ENCODE assay signal across 1 cellular context in the genomic region with DNA sequence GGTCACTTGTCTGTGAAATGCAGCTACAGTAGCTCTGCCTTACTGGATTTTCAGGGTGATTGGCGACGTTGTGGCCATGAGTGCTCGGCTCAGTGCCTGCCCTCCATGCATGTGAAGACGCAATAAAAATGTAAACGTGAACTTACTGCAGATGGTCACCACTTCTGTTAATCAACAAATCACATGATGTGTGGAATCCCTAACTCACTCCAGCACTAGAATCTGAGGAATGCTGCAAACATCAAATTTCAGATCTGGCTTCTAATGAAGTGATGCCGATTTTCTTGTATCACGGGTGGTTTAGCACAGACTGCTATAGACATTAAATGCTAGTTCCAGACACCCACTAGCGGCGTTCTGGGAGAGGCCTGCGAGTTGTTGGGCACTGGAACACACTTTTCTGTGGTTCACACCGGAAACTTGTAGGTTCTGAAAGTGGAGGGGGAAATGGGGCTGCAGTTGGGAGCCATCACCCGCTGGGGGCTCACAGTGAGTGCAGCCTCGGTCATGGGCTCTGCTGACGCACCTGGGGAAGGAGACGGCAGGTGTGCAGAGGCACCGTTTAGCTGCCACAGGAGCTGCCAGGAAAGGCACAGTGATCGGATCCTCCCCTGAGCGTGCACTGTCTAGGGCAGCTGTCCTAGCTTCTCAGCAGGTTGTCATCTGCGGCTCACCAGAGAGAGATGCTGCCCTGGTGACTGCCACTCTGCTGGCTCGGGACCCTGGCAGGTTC.
TF ChIP-seq lines count a peak whose summit lies in the region.

No MANE protein-coding gene starts in this region.

TF ChIP-seq in GM23338, 12 proteins besides CTCF, POLR2A, EP300 and RAD21 (continued from another document):
- TF ChIP-seq, protein P1, sequence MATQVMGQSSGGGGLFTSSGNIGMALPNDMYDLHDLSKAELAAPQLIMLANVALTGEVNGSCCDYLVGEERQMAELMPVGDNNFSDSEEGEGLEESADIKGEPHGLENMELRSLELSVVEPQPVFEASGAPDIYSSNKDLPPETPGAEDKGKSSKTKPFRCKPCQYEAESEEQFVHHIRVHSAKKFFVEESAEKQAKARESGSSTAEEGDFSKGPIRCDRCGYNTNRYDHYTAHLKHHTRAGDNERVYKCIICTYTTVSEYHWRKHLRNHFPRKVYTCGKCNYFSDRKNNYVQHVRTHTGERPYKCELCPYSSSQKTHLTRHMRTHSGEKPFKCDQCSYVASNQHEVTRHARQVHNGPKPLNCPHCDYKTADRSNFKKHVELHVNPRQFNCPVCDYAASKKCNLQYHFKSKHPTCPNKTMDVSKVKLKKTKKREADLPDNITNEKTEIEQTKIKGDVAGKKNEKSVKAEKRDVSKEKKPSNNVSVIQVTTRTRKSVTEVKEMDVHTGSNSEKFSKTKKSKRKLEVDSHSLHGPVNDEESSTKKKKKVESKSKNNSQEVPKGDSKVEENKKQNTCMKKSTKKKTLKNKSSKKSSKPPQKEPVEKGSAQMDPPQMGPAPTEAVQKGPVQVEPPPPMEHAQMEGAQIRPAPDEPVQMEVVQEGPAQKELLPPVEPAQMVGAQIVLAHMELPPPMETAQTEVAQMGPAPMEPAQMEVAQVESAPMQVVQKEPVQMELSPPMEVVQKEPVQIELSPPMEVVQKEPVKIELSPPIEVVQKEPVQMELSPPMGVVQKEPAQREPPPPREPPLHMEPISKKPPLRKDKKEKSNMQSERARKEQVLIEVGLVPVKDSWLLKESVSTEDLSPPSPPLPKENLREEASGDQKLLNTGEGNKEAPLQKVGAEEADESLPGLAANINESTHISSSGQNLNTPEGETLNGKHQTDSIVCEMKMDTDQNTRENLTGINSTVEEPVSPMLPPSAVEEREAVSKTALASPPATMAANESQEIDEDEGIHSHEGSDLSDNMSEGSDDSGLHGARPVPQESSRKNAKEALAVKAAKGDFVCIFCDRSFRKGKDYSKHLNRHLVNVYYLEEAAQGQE (IDR thresholded peaks at IDR 0.05; ENCODE audit: unreplicated experiment): no peak
- TF ChIP-seq ZNF114 (CRISPR knock-in tag; IDR thresholded peaks at IDR 0.05) (no peak), ZNF331 (CRISPR knock-in tag; IDR thresholded peaks at IDR 0.05; ENCODE audit: low read depth) (no peak), ZNF462 (CRISPR knock-in tag; IDR thresholded peaks at IDR 0.05) (no peak), POLR2AphosphoS5 (IDR thresholded peaks at IDR 0.05; ENCODE audit: low read depth) (no peak)
